ENCODE assay signal across 9 cellular contexts in genomic region chr9:76127637-76128036, GRCh38.
"Had no signal": no experiment of that assay in that cellular context is flagged by ENCODE, and none has a peak within 500 bp of the region (broad histone marks: within the 10 kb centered on the region; RNA-seq: fewer than 3 reads in every experiment).

No MANE protein-coding gene starts in this region.

- H3K27ac ChIP-seq: HL-60 had no signal

- H3K4me3 Mint-ChIP-seq: HFFc6, IgD-negative memory B cell had no signal

- H3K36me3 ChIP-seq: HAP-1 had no signal

- H3K9me3 ChIP-seq: HAP-1 had no signal

- H3K4me3 ChIP-seq: HAP-1 had no signal

- H3K4me1 Mint-ChIP-seq: IgD-negative memory B cell had no signal

- DNase-seq: GOT3, H7, HFFc6, Kasumi-1, KG1 had no signal

- H3K27ac Mint-ChIP-seq: HFFc6, IgD-negative memory B cell had no signal

- H3K4me1 ChIP-seq: HAP-1 had no signal

- ATAC-seq: HCT116 had no signal
